In the genomic region with DNA sequence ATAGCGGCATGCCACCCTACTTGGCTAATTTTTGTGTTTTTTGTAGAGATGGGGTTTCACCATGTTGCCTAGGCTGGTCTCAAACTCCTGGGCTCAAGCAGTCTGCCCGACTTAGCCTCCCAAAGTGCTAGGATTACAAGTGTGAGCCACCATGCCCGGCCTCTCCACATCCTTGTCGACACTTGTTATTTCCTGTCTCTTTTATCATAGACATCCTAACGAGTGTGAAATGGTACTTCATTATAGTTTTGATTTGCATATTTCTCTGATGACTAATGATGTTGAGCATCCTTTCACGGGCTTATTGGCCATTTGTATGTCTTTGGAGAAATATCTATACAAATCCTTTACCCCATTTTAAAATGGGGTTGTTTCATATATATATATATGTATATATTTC, we compare ENCODE assay signal across 19 cellular contexts. TPM values are rescaled to one million over a fixed set of nuclear protein-coding genes. Genes with fewer than 3 reads are reported as not detected.
DNase-seq lines count a peak whose midpoint lies in the region; ATAC-seq and TF ChIP-seq lines count a peak whose summit lies in the region.
"Had no signal": no experiment of that assay in that cellular context is flagged by ENCODE, and none has a peak within 500 bp of the region (broad histone marks: within the 10 kb centered on the region; RNA-seq: fewer than 3 reads in every experiment).

No MANE protein-coding gene starts in this region.

- H3K27me3 ChIP-seq in CD8-positive, alpha-beta T cell (ENCODE audit: insufficient read depth, low read length): no peaks in the 10 kb centered on the region
- no peaks in the 10 kb centered on the region for H3K27me3 ChIP-seq in RWPE2 (ENCODE audit: insufficient read depth, poor library complexity, severe bottlenecking)
- no peaks in the 10 kb centered on the region for H3K27me3 ChIP-seq in mesenchymal stem cell (ENCODE audit: control insufficient read depth in 1 of 2, insufficient read depth in 1 of 2, low read length in 2 of 2)
- no peaks in the 10 kb centered on the region for H3K27me3 ChIP-seq in adrenal gland

- POLR2A ChIA-PET in CD8-positive, alpha-beta T cell (lab: Charles Lee): no interaction called here

- no peak for TF ChIP-seq CTCF in CD8-positive, alpha-beta T cell (IDR thresholded peaks at IDR 0.05)
- TF ChIP-seq CTCF in RWPE2 (IDR thresholded peaks at IDR 0.05; ENCODE audit: poor library complexity, severe bottlenecking) (no peak), adrenal gland (IDR thresholded peaks at IDR 0.05) (no peak)

- intact Hi-C loops in CD8-positive, alpha-beta T cell (cut with DNase I, micrococcal nuclease): no loop called here
- intact Hi-C loops in adrenal gland (cut with DNase I): no loop called here

- no peak overlapping the region for H4K91ac ChIP-seq in mesenchymal stem cell (ENCODE audit: low read length)

- peaks cover 13% of the 10 kb centered on the region for H3K36me3 ChIP-seq in CD8-positive, alpha-beta T cell (ENCODE audit: insufficient read depth, low read length)
- H3K36me3 ChIP-seq in RWPE2 (ENCODE audit: low read depth): peaks cover 45% of the 10 kb centered on the region
- peaks cover 25 to 51% of the 10 kb centered on the region in 2 experiments for H3K36me3 ChIP-seq in mesenchymal stem cell (ENCODE audit: control insufficient read depth in 1 of 2, insufficient read depth in 2 of 2, low read depth in 1 of 2, low read length in 2 of 2)
- peaks cover 0 to 17% of the 10 kb centered on the region in 2 donors for H3K36me3 ChIP-seq in adrenal gland (replicated peaks in 1 of 2)

- no peak overlapping the region for H2BK120ac ChIP-seq in mesenchymal stem cell (ENCODE audit: low read depth, low read length)

- no peak overlapping the region for H3K4ac ChIP-seq in mesenchymal stem cell (ENCODE audit: low read depth in 1 of 2, low read length in 2 of 2)

- H3K9me3 Mint-ChIP-seq in activated T-cell treated with anti-CD3 and anti-CD28 coated beads, Interleukin-2, amount 50 U/mL, for 72 hours: no peaks in the 10 kb centered on the region
- H3K9me3 Mint-ChIP-seq in CD8-positive, alpha-beta T cell: no peaks in the 10 kb centered on the region
- H3K9me3 Mint-ChIP-seq: IgD-negative memory B cell had no signal

- no peak overlapping the region for H3K27ac ChIP-seq in CD8-positive, alpha-beta T cell (ENCODE audit: low read depth, low read length)
- H3K27ac ChIP-seq in RWPE2 (ENCODE audit: poor library complexity, severe bottlenecking) (no peak overlapping the region), mesenchymal stem cell (ENCODE audit: low read length, poor library complexity, severe bottlenecking) (no peak overlapping the region), adrenal gland (no peak overlapping the region)
- H3K27ac ChIP-seq: GM23248 had no signal

- no peak overlapping the region for H2AK5ac ChIP-seq in mesenchymal stem cell (ENCODE audit: low read length, severe bottlenecking)

- no peak for DNase-seq in activated T-cell treated with anti-CD3 and anti-CD28 coated beads, Interleukin-2, amount 50 U/mL, for 72 hours
- no peak for DNase-seq in activated T-cell treated with anti-CD3 and anti-CD28 coated beads, Interleukin-2, amount 50 U/mL, for 1 hour
- peak in 1 of 7 experiments; percentile 26 for DNase-seq in CD8-positive, alpha-beta T cell
- peak; percentile 29 for DNase-seq in RWPE2 (ENCODE audit: low spot score)
- DNase-seq in mesenchymal stem cell: no peak
- no peak for DNase-seq in occipital lobe (lab: John Stamatoyannopoulos, UW)
- no peak for DNase-seq in adrenal gland
- DNase-seq in SHP77 (lab: John Stamatoyannopoulos, UW): no peak
- DNase-seq: GM23248, HCEC 1CT, Kasumi-1, MM.1S, NCI-H1092 treated with DMSO at 0.1 percent for 48 hours, NCI-H1694, NCI-H510A treated with DMSO at 0.1 percent for 48 hours had no signal

- no peak overlapping the region for H2AFZ ChIP-seq in mesenchymal stem cell (ENCODE audit: low read depth, low read length)
- H2AFZ ChIP-seq: GM23248 had no signal

- H3K27me3 Mint-ChIP-seq in activated T-cell treated with anti-CD3 and anti-CD28 coated beads, Interleukin-2, amount 50 U/mL, for 72 hours (ENCODE audit: low read depth): no peaks in the 10 kb centered on the region
- H3K27me3 Mint-ChIP-seq in CD8-positive, alpha-beta T cell (ENCODE audit: low read depth): no peaks in the 10 kb centered on the region
- H3K27me3 Mint-ChIP-seq: IgD-negative memory B cell had no signal

- peaks cover 21 to 45% of the 10 kb centered on the region in 2 donors for H3K36me3 Mint-ChIP-seq in activated T-cell treated with anti-CD3 and anti-CD28 coated beads, Interleukin-2, amount 50 U/mL, for 72 hours (ENCODE audit: insufficient read depth in 2 of 2)
- H3K36me3 Mint-ChIP-seq in CD8-positive, alpha-beta T cell: peaks cover 55% of the 10 kb centered on the region

- peak overlapping the region; percentile 31 for H4K8ac ChIP-seq in mesenchymal stem cell (ENCODE audit: low read length)

- no peak overlapping the region for H2BK12ac ChIP-seq in mesenchymal stem cell (ENCODE audit: low read length in 2 of 2)

- no peak overlapping the region for H3K9ac ChIP-seq in mesenchymal stem cell (ENCODE audit: low read length)
- H3K9ac ChIP-seq: GM23248 had no signal

- CTCF ChIA-PET in CD8-positive, alpha-beta T cell (lab: Charles Lee): no interaction called here

- TF ChIP-seq POLR2A in adrenal gland (IDR thresholded peaks at IDR 0.05): no peak

- no peak overlapping the region for H3K14ac ChIP-seq in mesenchymal stem cell (ENCODE audit: low read length in 2 of 2)

- no peaks in the 10 kb centered on the region for H3K9me3 ChIP-seq in CD8-positive, alpha-beta T cell (ENCODE audit: low read length)
- no peaks in the 10 kb centered on the region for H3K9me3 ChIP-seq in RWPE2 (ENCODE audit: severe bottlenecking)
- no peaks in the 10 kb centered on the region for H3K9me3 ChIP-seq in mesenchymal stem cell (ENCODE audit: control insufficient read depth, low read length)
- H3K9me3 ChIP-seq in adrenal gland (replicated peaks in 1 of 3): no peaks in the 10 kb centered on the region

- peaks cover 21% of the 10 kb centered on the region for H3K79me1 ChIP-seq in mesenchymal stem cell (replicated peaks; ENCODE audit: low read length, poor library complexity, severe bottlenecking)

- peak in 1 of 2 donors; percentile 44 for ATAC-seq in activated T-cell treated with anti-CD3 and anti-CD28 coated beads, Interleukin-2, amount 50 U/mL, for 72 hours (replicated peaks in 1 of 2)
- ATAC-seq in CD8-positive, alpha-beta T cell: peak; percentile 57
- no peak for ATAC-seq in RWPE2 (ENCODE audit: low read depth)
- ATAC-seq: GM12878, Panc1, Right ventricle myocardium inferior had no signal

- no peak overlapping the region for H2BK5ac ChIP-seq in mesenchymal stem cell (ENCODE audit: low read depth, low read length, poor library complexity, severe bottlenecking)

- no peak overlapping the region for H3K18ac ChIP-seq in mesenchymal stem cell (ENCODE audit: low read depth in 1 of 2, low read length in 2 of 2)

- H2BK15ac ChIP-seq in mesenchymal stem cell (ENCODE audit: low read depth, poor library complexity, severe bottlenecking): no peak overlapping the region

- H3K4me1 ChIP-seq in CD8-positive, alpha-beta T cell (ENCODE audit: insufficient read depth, low read length): no peaks in the 10 kb centered on the region
- H3K4me1 ChIP-seq in RWPE2 (ENCODE audit: insufficient read depth, poor library complexity, severe bottlenecking): no peaks in the 10 kb centered on the region
- peaks cover 4% of the 10 kb centered on the region for H3K4me1 ChIP-seq in mesenchymal stem cell (ENCODE audit: control insufficient read depth, insufficient read depth, low read depth, low read length)
- no peaks in the 10 kb centered on the region for H3K4me1 ChIP-seq in adrenal gland (replicated peaks in 1 of 2)

- no peak overlapping the region for H3K4me2 ChIP-seq in mesenchymal stem cell (ENCODE audit: low read length, poor library complexity, severe bottlenecking)

- H3K4me1 Mint-ChIP-seq in activated T-cell treated with anti-CD3 and anti-CD28 coated beads, Interleukin-2, amount 50 U/mL, for 72 hours (ENCODE audit: low read depth): peaks cover 30% of the 10 kb centered on the region
- H3K4me1 Mint-ChIP-seq in CD8-positive, alpha-beta T cell (ENCODE audit: low read depth): peaks cover 2% of the 10 kb centered on the region

- no peak overlapping the region for H3K4me3 ChIP-seq in CD8-positive, alpha-beta T cell (ENCODE audit: low read depth, low read length)
- H3K4me3 ChIP-seq in RWPE2 (ENCODE audit: severe bottlenecking) (no peak overlapping the region), mesenchymal stem cell (ENCODE audit: insufficient read depth in 1 of 2, low read depth in 1 of 2, low read length in 2 of 2) (no peak overlapping the region), adrenal gland (no peak overlapping the region)
- H3K4me3 ChIP-seq: GM12878, GM23248 had no signal

- no peak overlapping the region for H3K23ac ChIP-seq in mesenchymal stem cell (ENCODE audit: low read length in 2 of 2)

- no peak overlapping the region for H3K4me3 Mint-ChIP-seq in activated T-cell treated with anti-CD3 and anti-CD28 coated beads, Interleukin-2, amount 50 U/mL, for 72 hours
- no peak overlapping the region for H3K4me3 Mint-ChIP-seq in CD8-positive, alpha-beta T cell
- H3K4me3 Mint-ChIP-seq: IgD-negative memory B cell had no signal

- peak overlapping the region; percentile 83 for H3K27ac Mint-ChIP-seq in activated T-cell treated with anti-CD3 and anti-CD28 coated beads, Interleukin-2, amount 50 U/mL, for 72 hours
- H3K27ac Mint-ChIP-seq in CD8-positive, alpha-beta T cell: peak overlapping the region; percentile 67
- H3K27ac Mint-ChIP-seq: IgD-negative memory B cell had no signal

- 87% methylated on average over 4 of the region's 6 CpGs for WGBS in mesenchymal stem cell
- WGBS in adrenal gland, 4 donors: 85 to 93% (median 90%) methylated on average over 6 of the region's 6 CpGs

RNA-seq across cellular contexts. Expression of a gene that starts 39.0 kb away (rescaled TPM):
- total RNA-seq in activated T-cell treated with anti-CD3 and anti-CD28 coated beads, Interleukin-2, amount 50 U/mL, for 72 hours: 100 to 1,000 TPM; 158 to 168 TPM
- total RNA-seq in CD8-positive, alpha-beta T cell: 100 to 1,000 TPM; 197 to 200 TPM
- polyA plus RNA-seq in mesenchymal stem cell (2013, experiment 1 of 2): 35.5 TPM
- 32.6 TPM for polyA plus RNA-seq in mesenchymal stem cell (2013, experiment 2 of 2)
- total RNA-seq in occipital lobe (70.2 TPM), adrenal gland (10 to 100 TPM; 26.4 to 75.1 (median 51.8) TPM)
- 10 to 100 TPM; 19.9 to 59.3 (median 43.6) TPM for polyA plus RNA-seq in adrenal gland

RNA-seq across cellular contexts. Expression of a gene that starts 41.6 kb away (rescaled TPM):
- 10 to 100 TPM; 30.3 to 37.9 TPM for total RNA-seq in activated T-cell treated with anti-CD3 and anti-CD28 coated beads, Interleukin-2, amount 50 U/mL, for 72 hours
- total RNA-seq in CD8-positive, alpha-beta T cell: 1 to 10 TPM; 7.1 to 8.1 TPM
- polyA plus RNA-seq in mesenchymal stem cell (2013, experiment 1 of 2): 34.9 TPM
- polyA plus RNA-seq in mesenchymal stem cell (2013, experiment 2 of 2): 34.4 TPM
- total RNA-seq in occipital lobe: 92.5 TPM
- total RNA-seq in adrenal gland: 10 to 100 TPM; 23.1 to 49.4 (median 29.7) TPM
- 10 to 100 TPM in 2 of 3 donors, 1 to 10 TPM in 1; 8.4 to 62.1 (median 12.9) TPM for polyA plus RNA-seq in adrenal gland
